Comparison of ENCODE assay signal across 8 cellular contexts in the genomic region with DNA sequence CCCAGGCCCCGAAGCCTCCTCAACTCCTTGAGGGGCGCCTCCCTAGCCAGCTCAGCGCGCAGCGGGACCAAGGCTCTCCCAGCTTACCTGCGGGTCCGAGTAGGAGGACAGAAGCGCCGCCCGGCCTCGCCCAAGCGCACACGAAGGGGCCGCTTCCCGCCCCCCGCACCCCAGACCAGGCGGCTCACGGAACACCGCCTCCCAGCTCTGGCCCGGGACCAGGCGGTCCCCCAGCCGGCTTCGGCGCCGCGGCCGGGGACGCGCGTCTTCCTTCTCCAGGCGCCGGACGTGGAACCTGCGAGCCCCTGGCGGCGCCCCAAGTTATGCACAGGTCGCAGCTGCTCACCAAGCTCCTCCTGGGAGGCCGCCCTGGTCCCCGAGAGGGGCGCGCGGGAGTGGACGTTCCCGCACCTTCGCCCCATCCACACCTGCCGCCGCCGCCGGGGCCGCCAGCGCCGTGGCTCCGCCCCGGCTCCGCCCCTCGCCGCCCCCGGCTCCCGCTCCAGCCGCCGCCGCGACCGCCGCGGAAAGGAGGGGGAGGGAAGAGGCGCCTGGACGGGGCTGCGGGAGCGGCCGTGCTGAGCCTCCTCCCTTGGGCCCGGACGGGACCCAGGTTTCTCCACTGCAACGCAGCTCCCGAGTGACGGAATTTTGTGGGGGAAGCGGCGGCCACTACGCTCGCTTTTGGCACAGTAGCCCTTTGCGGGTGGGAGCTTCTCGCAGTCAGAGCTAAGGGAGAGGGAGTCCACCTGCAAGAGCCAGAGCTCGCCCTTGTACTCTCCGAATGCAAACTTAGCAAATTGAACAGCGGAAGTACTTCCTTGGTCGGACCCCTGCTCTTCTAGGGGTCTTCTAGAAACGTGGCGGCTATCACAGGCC.
DNase-seq lines count a peak whose midpoint lies in the region; ATAC-seq and TF ChIP-seq lines count a peak whose summit lies in the region.

No MANE protein-coding gene starts in this region.

- no peaks in the 10 kb centered on the region for H3K79me2 ChIP-seq in OCI-LY7 (ENCODE audit: insufficient read depth, low read depth, low read length)

- H3K27me3 ChIP-seq in GM06990 (replicated peaks; ENCODE audit: control insufficient read depth, insufficient read depth, low read length) = no peaks in the 10 kb centered on the region

- H3K27ac ChIP-seq in OCI-LY7 (ENCODE audit: low read depth, low read length, poor library complexity, severe bottlenecking) = no peak overlapping the region

- H3K9me3 ChIP-seq in OCI-LY7 (ENCODE audit: low read length) = no peaks in the 10 kb centered on the region

- H3K36me3 ChIP-seq in GM06990 (ENCODE audit: control insufficient read depth, insufficient read depth, low read length) (no peaks in the 10 kb centered on the region), OCI-LY7 (ENCODE audit: insufficient read depth, low read length) (no peaks in the 10 kb centered on the region)

- no peaks in the 10 kb centered on the region for H3K4me1 ChIP-seq in OCI-LY7 (ENCODE audit: insufficient read depth, low read length, poor library complexity, severe bottlenecking)

- H3K4me3 ChIP-seq in GM06990 (replicated peaks; ENCODE audit: low read depth, low read length) (no peak overlapping the region), OCI-LY7 (ENCODE audit: low read depth, low read length, poor library complexity, severe bottlenecking) (no peak overlapping the region)

- H3K36me3 Mint-ChIP-seq in activated naive CD4-positive, alpha-beta T cell treated with anti-CD3 and anti-CD28 coated beads, Interleukin-2, amount 50 U/mL, for 72 hours = peaks cover 7% of the 10 kb centered on the region in 2 donors

- no peaks in the 10 kb centered on the region for H3K9me3 Mint-ChIP-seq in activated naive CD4-positive, alpha-beta T cell treated with anti-CD3 and anti-CD28 coated beads, Interleukin-2, amount 50 U/mL, for 72 hours

- peak overlapping the region; percentile 36 to 84 for H3K27ac Mint-ChIP-seq in activated naive CD4-positive, alpha-beta T cell treated with anti-CD3 and anti-CD28 coated beads, Interleukin-2, amount 50 U/mL, for 72 hours

- BruUV-seq in OCI-LY7 (replicated peaks; lab: Mats Ljungman, UMichigan) = no TSS peak

- intact Hi-C loops in left ventricle myocardium superior (cut with micrococcal nuclease) (no loop called here), OCI-LY7 (cut with micrococcal nuclease; ENCODE audit: unreplicated experiment) (no loop called here)

- peak; percentile 59 for ATAC-seq in HG02623 (IDR thresholded peaks at IDR 0.05; ENCODE audit: unreplicated experiment)
- peak; percentile 87 to 90 for ATAC-seq in activated naive CD4-positive, alpha-beta T cell treated with anti-CD3 and anti-CD28 coated beads, Interleukin-2, amount 50 U/mL, for 72 hours
- ATAC-seq in left ventricle myocardium superior = no peak

- POLR2A ChIA-PET in OCI-LY7 (lab: Charles Lee) = no interaction called here

- no peaks in the 10 kb centered on the region for H3K9me2 ChIP-seq in OCI-LY7 (ENCODE audit: insufficient read depth, low read length)

- H4K20me1 ChIP-seq in OCI-LY7 (ENCODE audit: insufficient read depth, low read length) = no peaks in the 10 kb centered on the region

- H3K4me2 ChIP-seq in OCI-LY7 (ENCODE audit: low read length) = no peak overlapping the region

- H2AFZ ChIP-seq in OCI-LY7 (ENCODE audit: low read length) = no peak overlapping the region

- TF ChIP-seq CTCF in GM06990 (IDR thresholded peaks at IDR 0.05; ENCODE audit: insufficient read depth, low read length, poor library complexity, severe bottlenecking) (no peak), OCI-LY7 (conservative IDR thresholded peaks at IDR 0.05; ENCODE audit: low read length) (no peak)

- CTCF ChIA-PET in OCI-LY7 (lab: Charles Lee; ENCODE audit: unreplicated experiment) = no interaction called here

- DNase-seq in GM06990 (ENCODE audit: extremely low read depth, insufficient read length) (peak; percentile 25), RKO (ENCODE audit: low spot score) (peak; percentile 90), left ventricle myocardium superior (peak; percentile 40), renal cortical epithelial cell (ENCODE audit: low read depth) (peak; percentile 37), OCI-LY7 (ENCODE audit: low spot score) (no peak), NOMO-1 (lab: John Stamatoyannopoulos, UW; ENCODE audit: unreplicated experiment in 2 of 2) (no peak)
- DNase-seq in activated naive CD4-positive, alpha-beta T cell treated with anti-CD3 and anti-CD28 coated beads, Interleukin-2, amount 50 U/mL, for 72 hours (ENCODE audit: low spot score in 2 of 2) = peak; percentile 52 to 71

Comparison
In these comparisons a context has a peak if more than half of its experiments do, and no peak if none do; other contexts are left out.
1. DNase-seq: peak in GM06990 (single experiment), RKO (single experiment), activated naive CD4-positive, alpha-beta T cell treated with anti-CD3 and anti-CD28 coated beads, Interleukin-2, amount 50 U/mL, for 72 hours (2 of 2), left ventricle myocardium superior (single experiment) and renal cortical epithelial cell (single experiment); none in OCI-LY7 (single experiment) and NOMO-1 (0 of 2).